In the genomic region with DNA sequence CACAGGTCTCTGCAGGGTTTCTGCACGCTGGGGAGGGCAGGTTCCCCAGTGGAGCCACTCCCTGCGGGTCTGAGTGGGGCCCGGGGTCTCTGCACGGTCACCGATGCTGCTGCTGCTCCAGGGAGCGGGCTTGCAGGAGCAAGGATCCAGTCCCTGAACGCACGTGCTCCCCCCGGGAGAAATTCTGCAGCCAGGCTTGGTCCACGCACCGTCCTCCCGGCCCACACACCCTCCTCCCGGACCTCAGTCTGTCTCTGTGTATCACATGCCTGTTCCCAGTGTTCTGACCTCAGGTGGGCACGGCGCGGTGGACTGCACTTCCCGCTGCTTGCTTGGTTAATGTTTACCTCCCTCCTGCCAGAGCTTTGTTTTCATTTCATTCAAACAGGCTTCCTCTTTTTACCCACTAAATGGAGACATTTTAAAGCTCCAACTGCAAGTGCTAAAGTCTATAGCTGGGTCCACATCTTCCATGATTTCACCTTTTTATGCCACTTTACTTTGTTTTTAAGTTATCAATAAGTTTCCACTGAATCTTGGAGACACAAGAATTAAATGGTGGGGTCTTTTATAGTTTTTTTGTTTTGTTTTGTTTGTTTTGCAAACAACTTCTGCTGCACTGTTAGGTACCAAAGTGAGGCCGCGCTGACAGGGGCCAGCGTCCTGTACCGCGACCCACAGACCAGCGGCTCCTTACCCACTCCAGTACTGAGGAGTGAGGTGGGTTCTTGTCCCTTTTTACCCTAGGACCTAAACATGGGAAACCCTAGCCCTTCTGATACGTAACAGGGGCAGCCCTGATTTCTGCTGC, we compare ENCODE assay signal across 1 cellular context.
TF ChIP-seq lines count a peak whose summit lies in the region.

No MANE protein-coding gene starts in this region.

TF ChIP-seq in HepG2, 621 proteins besides CTCF, POLR2A, EP300 and RAD21 (continued from another document and continues in another):
- TF ChIP-seq, protein P1, sequence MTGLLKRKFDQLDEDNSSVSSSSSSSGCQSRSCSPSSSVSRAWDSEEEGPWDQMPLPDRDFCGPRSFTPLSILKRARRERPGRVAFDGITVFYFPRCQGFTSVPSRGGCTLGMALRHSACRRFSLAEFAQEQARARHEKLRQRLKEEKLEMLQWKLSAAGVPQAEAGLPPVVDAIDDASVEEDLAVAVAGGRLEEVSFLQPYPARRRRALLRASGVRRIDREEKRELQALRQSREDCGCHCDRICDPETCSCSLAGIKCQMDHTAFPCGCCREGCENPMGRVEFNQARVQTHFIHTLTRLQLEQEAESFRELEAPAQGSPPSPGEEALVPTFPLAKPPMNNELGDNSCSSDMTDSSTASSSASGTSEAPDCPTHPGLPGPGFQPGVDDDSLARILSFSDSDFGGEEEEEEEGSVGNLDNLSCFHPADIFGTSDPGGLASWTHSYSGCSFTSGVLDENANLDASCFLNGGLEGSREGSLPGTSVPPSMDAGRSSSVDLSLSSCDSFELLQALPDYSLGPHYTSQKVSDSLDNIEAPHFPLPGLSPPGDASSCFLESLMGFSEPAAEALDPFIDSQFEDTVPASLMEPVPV (CRISPR knock-in tag; IDR thresholded peaks at IDR 0.05), result no peak
- TF ChIP-seq TRIM24 (CRISPR knock-in tag; IDR thresholded peaks at IDR 0.05) (no peak), LCORL (IDR thresholded peaks at IDR 0.05) (no peak), LCORL (CRISPR knock-in tag; IDR thresholded peaks at IDR 0.05) (no peak; the same call in 1 of the 2 replicates), GFI1 (CRISPR knock-in tag; IDR thresholded peaks at IDR 0.05; ENCODE audit: borderline replicate concordance) (peak; percentile 14; the same call in 1 of the 2 replicates), ZNF468 (CRISPR knock-in tag; IDR thresholded peaks at IDR 0.05) (no peak), ZNF430 (CRISPR knock-in tag; IDR thresholded peaks at IDR 0.05) (no peak), ZFP82 (CRISPR knock-in tag; IDR thresholded peaks at IDR 0.05; ENCODE audit: borderline replicate concordance) (no peak), ZNF550 (CRISPR knock-in tag; IDR thresholded peaks at IDR 0.05; ENCODE audit: borderline replicate concordance) (no peak), ZNF747 (CRISPR knock-in tag; IDR thresholded peaks at IDR 0.05; ENCODE audit: borderline replicate concordance) (no peak), RBFOX2 (IDR thresholded peaks at IDR 0.05; ENCODE audit: low read depth, low read length) (peak; percentile 46; the same call in 1 of the 2 replicates), PPARG (CRISPR knock-in tag; conservative IDR thresholded peaks at IDR 0.05) (no peak), HOXD1 (CRISPR knock-in tag; IDR thresholded peaks at IDR 0.05) (no peak; the same call in 1 of the 2 replicates), ZNF784 (CRISPR knock-in tag; IDR thresholded peaks at IDR 0.05; ENCODE audit: borderline replicate concordance) (no peak), MYC (CRISPR knock-in tag; IDR thresholded peaks at IDR 0.05; ENCODE audit: borderline replicate concordance) (peak; percentile 64), IKZF4 (CRISPR knock-in tag; IDR thresholded peaks at IDR 0.05; ENCODE audit: borderline replicate concordance, low read depth, not compliant biosample characterization) (no peak), FOSL2 (CRISPR knock-in tag; IDR thresholded peaks at IDR 0.05) (0 out of 2 replicates have a peak, but pooled peaks have one; percentile 20), FOXP4 (CRISPR knock-in tag; IDR thresholded peaks at IDR 0.05) (peak; percentile 57; the same call in 1 of the 2 replicates), ZNF607 (CRISPR knock-in tag; IDR thresholded peaks at IDR 0.05; ENCODE audit: borderline replicate concordance) (no peak), STAT5B (CRISPR knock-in tag; IDR thresholded peaks at IDR 0.05) (no peak), MIER3 (CRISPR knock-in tag; IDR thresholded peaks at IDR 0.05; ENCODE audit: borderline replicate concordance) (no peak), ZFP41 (CRISPR knock-in tag; IDR thresholded peaks at IDR 0.05; ENCODE audit: borderline replicate concordance) (no peak), ZNF274 (CRISPR knock-in tag; IDR thresholded peaks at IDR 0.05) (no peak), ZKSCAN5 (CRISPR knock-in tag; IDR thresholded peaks at IDR 0.05) (no peak), CBX5 (CRISPR knock-in tag; IDR thresholded peaks at IDR 0.05; ENCODE audit: borderline replicate concordance) (no peak; the same call in 1 of the 2 replicates), HOXA5 (CRISPR knock-in tag; IDR thresholded peaks at IDR 0.05) (no peak), POLR2G (IDR thresholded peaks at IDR 0.05; ENCODE audit: low read depth, low read length) (peak; percentile 63), MXI1 (IDR thresholded peaks at IDR 0.05; ENCODE audit: borderline replicate concordance, low read depth, low read length) (peak; percentile 40; the same call in 1 of the 3 replicates), KDM2A (CRISPR knock-in tag; IDR thresholded peaks at IDR 0.05; ENCODE audit: borderline replicate concordance, low read depth) (no peak; the same call in none of the 2 replicates), ZBTB1 (CRISPR knock-in tag; IDR thresholded peaks at IDR 0.05; ENCODE audit: borderline replicate concordance) (no peak), ZSCAN22 (CRISPR knock-in tag; IDR thresholded peaks at IDR 0.05) (peak; percentile 63; the same call in 1 of the 2 replicates), ATF1 (CRISPR knock-in tag; IDR thresholded peaks at IDR 0.05) (no peak), RXRB (CRISPR knock-in tag; IDR thresholded peaks at IDR 0.05; ENCODE audit: borderline replicate concordance) (peak; percentile 77; the same call in 1 of the 2 replicates), ZSCAN30 (CRISPR knock-in tag; IDR thresholded peaks at IDR 0.05) (no peak), MED13 (CRISPR knock-in tag; IDR thresholded peaks at IDR 0.05) (no peak), NFYB (CRISPR knock-in tag; IDR thresholded peaks at IDR 0.05) (no peak), JARID2 (CRISPR knock-in tag; IDR thresholded peaks at IDR 0.05; ENCODE audit: insufficient replicate concordance) (no peak), ZNF781 (CRISPR knock-in tag; IDR thresholded peaks at IDR 0.05; ENCODE audit: borderline replicate concordance, not compliant biosample characterization) (no peak), SOX6 (IDR thresholded peaks at IDR 0.05) (no peak), SOX6 (CRISPR knock-in tag; IDR thresholded peaks at IDR 0.05) (peak; percentile 62), ZFX (CRISPR knock-in tag; IDR thresholded peaks at IDR 0.05; ENCODE audit: low read depth) (no peak; the same call in 1 of the 2 replicates), ZNF318 (CRISPR knock-in tag; IDR thresholded peaks at IDR 0.05) (no peak), PHF5A (CRISPR knock-in tag; IDR thresholded peaks at IDR 0.05; ENCODE audit: low read depth, unreplicated experiment) (no peak), ZNF598 (CRISPR knock-in tag; IDR thresholded peaks at IDR 0.05; ENCODE audit: borderline replicate concordance) (no peak), TOE1 (CRISPR knock-in tag; IDR thresholded peaks at IDR 0.05) (no peak)
- TF ChIP-seq, protein P2, sequence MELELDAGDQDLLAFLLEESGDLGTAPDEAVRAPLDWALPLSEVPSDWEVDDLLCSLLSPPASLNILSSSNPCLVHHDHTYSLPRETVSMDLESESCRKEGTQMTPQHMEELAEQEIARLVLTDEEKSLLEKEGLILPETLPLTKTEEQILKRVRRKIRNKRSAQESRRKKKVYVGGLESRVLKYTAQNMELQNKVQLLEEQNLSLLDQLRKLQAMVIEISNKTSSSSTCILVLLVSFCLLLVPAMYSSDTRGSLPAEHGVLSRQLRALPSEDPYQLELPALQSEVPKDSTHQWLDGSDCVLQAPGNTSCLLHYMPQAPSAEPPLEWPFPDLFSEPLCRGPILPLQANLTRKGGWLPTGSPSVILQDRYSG (CRISPR knock-in tag; IDR thresholded peaks at IDR 0.05), result no peak
- TF ChIP-seq, protein P3, sequence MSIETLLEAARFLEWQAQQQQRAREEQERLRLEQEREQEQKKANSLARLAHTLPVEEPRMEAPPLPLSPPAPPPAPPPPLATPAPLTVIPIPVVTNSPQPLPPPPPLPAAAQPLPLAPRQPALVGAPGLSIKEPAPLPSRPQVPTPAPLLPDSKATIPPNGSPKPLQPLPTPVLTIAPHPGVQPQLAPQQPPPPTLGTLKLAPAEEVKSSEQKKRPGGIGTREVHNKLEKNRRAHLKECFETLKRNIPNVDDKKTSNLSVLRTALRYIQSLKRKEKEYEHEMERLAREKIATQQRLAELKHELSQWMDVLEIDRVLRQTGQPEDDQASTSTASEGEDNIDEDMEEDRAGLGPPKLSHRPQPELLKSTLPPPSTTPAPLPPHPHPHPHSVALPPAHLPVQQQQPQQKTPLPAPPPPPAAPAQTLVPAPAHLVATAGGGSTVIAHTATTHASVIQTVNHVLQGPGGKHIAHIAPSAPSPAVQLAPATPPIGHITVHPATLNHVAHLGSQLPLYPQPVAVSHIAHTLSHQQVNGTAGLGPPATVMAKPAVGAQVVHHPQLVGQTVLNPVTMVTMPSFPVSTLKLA (IDR thresholded peaks at IDR 0.05), result 0 out of 2 replicates have a peak, but pooled peaks have one; percentile 31
- TF ChIP-seq, protein P4, sequence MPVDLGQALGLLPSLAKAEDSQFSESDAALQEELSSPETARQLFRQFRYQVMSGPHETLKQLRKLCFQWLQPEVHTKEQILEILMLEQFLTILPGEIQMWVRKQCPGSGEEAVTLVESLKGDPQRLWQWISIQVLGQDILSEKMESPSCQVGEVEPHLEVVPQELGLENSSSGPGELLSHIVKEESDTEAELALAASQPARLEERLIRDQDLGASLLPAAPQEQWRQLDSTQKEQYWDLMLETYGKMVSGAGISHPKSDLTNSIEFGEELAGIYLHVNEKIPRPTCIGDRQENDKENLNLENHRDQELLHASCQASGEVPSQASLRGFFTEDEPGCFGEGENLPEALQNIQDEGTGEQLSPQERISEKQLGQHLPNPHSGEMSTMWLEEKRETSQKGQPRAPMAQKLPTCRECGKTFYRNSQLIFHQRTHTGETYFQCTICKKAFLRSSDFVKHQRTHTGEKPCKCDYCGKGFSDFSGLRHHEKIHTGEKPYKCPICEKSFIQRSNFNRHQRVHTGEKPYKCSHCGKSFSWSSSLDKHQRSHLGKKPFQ (CRISPR knock-in tag; IDR thresholded peaks at IDR 0.05; ENCODE audit: insufficient replicate concordance), result no peak
